Comparison of ENCODE assay signal across 9 cellular contexts in the genomic region with DNA sequence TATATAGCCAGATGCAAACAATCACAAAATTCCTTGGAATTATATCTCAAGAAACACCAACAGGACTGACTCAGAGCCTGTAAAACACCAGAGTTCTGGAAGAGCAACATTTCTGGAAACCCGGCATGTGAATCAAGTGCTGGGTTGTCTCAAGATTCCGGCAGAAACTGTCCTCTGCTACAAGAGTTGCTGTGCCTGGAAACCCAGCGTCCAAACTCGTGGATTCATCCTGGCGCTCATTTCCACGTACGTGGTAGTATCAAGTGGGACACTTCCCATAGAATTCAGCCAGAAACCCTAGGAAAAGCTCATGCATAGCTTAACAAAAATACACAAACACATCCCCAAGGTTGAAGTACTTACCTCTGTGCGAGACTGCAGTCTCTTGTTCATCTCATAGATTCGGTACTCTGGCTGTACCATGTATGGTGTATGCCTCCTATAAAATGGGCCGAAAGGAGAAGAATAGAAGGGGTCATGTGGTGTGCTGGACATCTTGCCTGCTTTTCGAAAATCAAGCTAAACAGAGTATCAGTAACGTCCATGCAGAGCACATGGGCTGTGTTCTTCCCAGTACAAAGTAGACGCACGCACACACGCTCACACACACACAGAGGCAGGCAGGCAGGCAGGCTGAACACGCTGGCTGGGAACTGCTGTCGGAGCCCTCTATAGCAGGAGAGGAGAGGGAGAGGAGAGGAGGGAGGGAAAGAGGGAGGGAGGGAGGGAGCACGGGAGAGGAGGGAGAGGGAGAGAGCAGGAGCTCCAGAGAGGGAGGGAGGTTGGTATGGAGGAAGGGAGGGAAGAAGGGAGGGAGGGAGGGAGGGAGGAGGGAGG. TPM values are rescaled to one million over a fixed set of nuclear protein-coding genes. Genes with fewer than 3 reads are reported as not detected.
DNase-seq lines count a peak whose midpoint lies in the region; ATAC-seq and TF ChIP-seq lines count a peak whose summit lies in the region.
"Had no signal": no experiment of that assay in that cellular context is flagged by ENCODE, and none has a peak within 500 bp of the region (broad histone marks: within the 10 kb centered on the region; RNA-seq: fewer than 3 reads in every experiment).

A gene (minus strand): TSS at position 655 of the 837 bp plus-strand sequence.

- H3K36me3 ChIP-seq in esophagus muscularis mucosa (no peaks in the 10 kb centered on the region), mesodermal cell (ENCODE audit: control insufficient read depth, insufficient read depth, low read length) (no peaks in the 10 kb centered on the region), thymus (ENCODE audit: control insufficient read depth, insufficient read depth) (no peaks in the 10 kb centered on the region), WERI-Rb-1 (no peaks in the 10 kb centered on the region)

- TF ChIP-seq POLR2A in esophagus muscularis mucosa (IDR thresholded peaks at IDR 0.05; ENCODE audit: low read depth), result no peak

- peaks cover 5% of the 10 kb centered on the region for H3K4me1 Mint-ChIP-seq in activated T-cell treated with anti-CD3 and anti-CD28 coated beads, Interleukin-2, amount 50 U/mL, for 72 hours (ENCODE audit: low read depth)

- intact Hi-C loops in esophagus muscularis mucosa (cut with DNase I), result loop anchor here (5.0 kb wide), 1 partner anchor 74 kb away; no protein-coding TSS in a partner anchor

- H3K27me3 ChIP-seq in esophagus muscularis mucosa (peaks cover 0 to 10% (median 0%) of the 10 kb centered on the region in 4 donors), thymus (ENCODE audit: control insufficient read depth, insufficient read depth) (no peaks in the 10 kb centered on the region), WERI-Rb-1 (ENCODE audit: insufficient read depth, low read depth, severe bottlenecking) (peaks cover 26% of the 10 kb centered on the region)

- H3K27me3 Mint-ChIP-seq in activated T-cell treated with anti-CD3 and anti-CD28 coated beads, Interleukin-2, amount 50 U/mL, for 72 hours (ENCODE audit: low read depth), result peaks cover 6% of the 10 kb centered on the region

- no peak within 1 kb of the TSS for H3K27ac Mint-ChIP-seq in activated T-cell treated with anti-CD3 and anti-CD28 coated beads, Interleukin-2, amount 50 U/mL, for 72 hours

- H3K4me3 Mint-ChIP-seq in activated T-cell treated with anti-CD3 and anti-CD28 coated beads, Interleukin-2, amount 50 U/mL, for 72 hours, result peak within 1 kb of the TSS in 1 of 2 donors; percentile 33

- DNase-seq in SK-N-DZ (ENCODE audit: low spot score), result peak; percentile 73
- no peak for DNase-seq in esophagus muscularis mucosa (ENCODE audit: extremely low spot score)
- DNase-seq in activated T-cell treated with anti-CD3 and anti-CD28 coated beads, Interleukin-2, amount 50 U/mL, for 1 hour, result no peak
- DNase-seq in activated T-cell treated with anti-CD3 and anti-CD28 coated beads, Interleukin-2, amount 50 U/mL, for 72 hours, result no peak
- no peak for DNase-seq in cerebellar cortex (ENCODE audit: low spot score)
- DNase-seq in WERI-Rb-1, result no peak
- DNase-seq: MM.1S had no signal

- 8% methylated on average over 18 of the region's 18 CpGs for WGBS in esophagus muscularis mucosa
- WGBS in mesodermal cell (ENCODE audit: insufficient coverage in 2 of 2), 2 experiments, result 0 to 2% methylated on average over 5 to 8 of the region's 18 CpGs
- WGBS in thymus, result 11% methylated on average over 18 of the region's 18 CpGs

- H3K9me3 Mint-ChIP-seq in activated T-cell treated with anti-CD3 and anti-CD28 coated beads, Interleukin-2, amount 50 U/mL, for 72 hours, result no peaks in the 10 kb centered on the region

- no peaks in the 10 kb centered on the region for H3K36me3 Mint-ChIP-seq in activated T-cell treated with anti-CD3 and anti-CD28 coated beads, Interleukin-2, amount 50 U/mL, for 72 hours (ENCODE audit: insufficient read depth in 2 of 2)

- peak within 1 kb of the TSS; percentile 60 to 72 (median 66) for H3K27ac ChIP-seq in esophagus muscularis mucosa (replicated peaks in 1 of 4)
- H3K27ac ChIP-seq in mesodermal cell (ENCODE audit: low read depth, low read length, severe bottlenecking), result peak within 1 kb of the TSS; percentile 86
- H3K27ac ChIP-seq in thymus (ENCODE audit: low read depth), result peak within 1 kb of the TSS; percentile 21
- no peak within 1 kb of the TSS for H3K27ac ChIP-seq in WERI-Rb-1

- H3K9me3 ChIP-seq in esophagus muscularis mucosa (no peaks in the 10 kb centered on the region), mesodermal cell (ENCODE audit: control insufficient read depth, low read length) (no peaks in the 10 kb centered on the region), thymus (ENCODE audit: control insufficient read depth) (no peaks in the 10 kb centered on the region), WERI-Rb-1 (ENCODE audit: severe bottlenecking) (no peaks in the 10 kb centered on the region)

- no peak for TF ChIP-seq CTCF in esophagus muscularis mucosa (IDR thresholded peaks at IDR 0.05)
- TF ChIP-seq CTCF in WERI-Rb-1 (IDR thresholded peaks at IDR 0.05; ENCODE audit: low read depth, low read length), result no peak

- H3K4me3 ChIP-seq in esophagus muscularis mucosa (peak within 1 kb of the TSS; percentile 46 to 65 (median 56)), mesodermal cell (ENCODE audit: extremely low read depth, insufficient read depth, low read length, poor library complexity, severe bottlenecking) (peak within 1 kb of the TSS; percentile 72), thymus (ENCODE audit: low read length) (peak within 1 kb of the TSS; percentile 32), WERI-Rb-1 (ENCODE audit: low read depth, low read length) (no peak within 1 kb of the TSS)

- H3K4me1 ChIP-seq in esophagus muscularis mucosa, result peaks cover 0 to 39% (median 15%) of the 10 kb centered on the region in 4 donors
- peaks cover 29% of the 10 kb centered on the region for H3K4me1 ChIP-seq in mesodermal cell (ENCODE audit: control insufficient read depth, insufficient read depth, low read length, poor library complexity, severe bottlenecking)
- no peaks in the 10 kb centered on the region for H3K4me1 ChIP-seq in thymus (ENCODE audit: control insufficient read depth, insufficient read depth, low read length)

- no peak for ATAC-seq in activated T-cell treated with anti-CD3 and anti-CD28 coated beads, Interleukin-2, amount 50 U/mL, for 72 hours (replicated peaks in 1 of 2)

- no peak for TF ChIP-seq EP300 in esophagus muscularis mucosa (IDR thresholded peaks at IDR 0.05)

RNA-seq across cellular contexts. Expression of the gene that starts here (rescaled TPM):
- polyA plus RNA-seq in SK-N-DZ (2014; cell fraction: cytosol; rRNA removed), result 4.7 and 5.3 TPM in 2 replicates
- polyA plus RNA-seq in SK-N-DZ (2014; cell fraction: nucleus; rRNA removed), result 2.4 and 4.3 TPM in 2 replicates
- total RNA-seq in esophagus muscularis mucosa, result 10 to 100 TPM; 16.2 to 31.7 (median 22.4) TPM
- 147 TPM for polyA plus RNA-seq in mesodermal cell (2013, experiment 1 of 2)
- 133 TPM for polyA plus RNA-seq in mesodermal cell (2013, experiment 2 of 2)
- 9.2 TPM for polyA plus RNA-seq in thymus
- total RNA-seq in activated T-cell treated with anti-CD3 and anti-CD28 coated beads, Interleukin-2, amount 50 U/mL, for 72 hours, result not detected

Comparison
In these comparisons a context has a peak if more than half of its experiments do, and no peak if none do; other contexts are left out.
1. RNA of the gene that starts here (total RNA-seq): 16.2 to 31.7 TPM in esophagus muscularis mucosa; not detected in activated T-cell treated with anti-CD3 and anti-CD28 coated beads, Interleukin-2, amount 50 U/mL, for 72 hours; every median in the first group is over 10 times any median in the second.